ENCODE assay signal across 1 cellular context in genomic region chr16:21666772-21667171, GRCh38.
TF ChIP-seq lines count a peak whose summit lies in the region.

No MANE protein-coding gene starts in this region.

TF ChIP-seq in SK-N-SH treated with all-trans-retinoic acid at 6 μM for 48 hours, 23 proteins besides CTCF, POLR2A, EP300 and RAD21 (continued from another document):
- TF ChIP-seq TSHZ2 (CRISPR knock-in tag; IDR thresholded peaks at IDR 0.05), result no peak
- no peak for TF ChIP-seq TCF4 (CRISPR knock-in tag; IDR thresholded peaks at IDR 0.05; ENCODE audit: borderline replicate concordance)
- no peak for TF ChIP-seq TOX (CRISPR knock-in tag; IDR thresholded peaks at IDR 0.05; ENCODE audit: borderline replicate concordance)
- TF ChIP-seq OSR1 (CRISPR knock-in tag; IDR thresholded peaks at IDR 0.05), result no peak
- no peak for TF ChIP-seq BACH2 (CRISPR knock-in tag; IDR thresholded peaks at IDR 0.05; ENCODE audit: borderline replicate concordance)
- no peak for TF ChIP-seq ZNF70 (CRISPR knock-in tag; IDR thresholded peaks at IDR 0.05)
